Comparison of ENCODE assay signal across 18 cellular contexts in genomic region chr2:37317746-37318145, GRCh38. TPM values are rescaled to one million over a fixed set of nuclear protein-coding genes. Genes with fewer than 3 reads are reported as not detected.
DNase-seq lines count a peak whose midpoint lies in the region; ATAC-seq, FAIRE-seq and TF ChIP-seq lines count a peak whose summit lies in the region.
"Had no signal": no experiment of that assay in that cellular context is flagged by ENCODE, and none has a peak within 500 bp of the region (broad histone marks: within the 10 kb centered on the region; RNA-seq: fewer than 3 reads in every experiment).

No MANE protein-coding gene starts in this region.

- H3K4me2 ChIP-seq in Loucy (ENCODE audit: low read depth, low read length, poor library complexity, severe bottlenecking): peak overlapping the region; percentile 97
- H3K4me2 ChIP-seq in GM12878 (ENCODE audit: control insufficient read depth, insufficient read depth): peak overlapping the region; percentile 88

- no peak for FAIRE-seq in GM12878 (lab: Jason Lieb, UNC)
- FAIRE-seq: A204.1, endometrium had no signal

- peak overlapping the region; percentile 96 for H3K4me3 ChIP-seq in Loucy (ENCODE audit: low read length, poor library complexity, severe bottlenecking)
- peak overlapping the region; percentile 26; the same call in 1 of the 2 replicates for H3K4me3 ChIP-seq in GM12878
- H3K4me3 ChIP-seq in spleen: no peak overlapping the region
- H3K4me3 ChIP-seq: upper lobe of left lung had no signal

- no peak for TF ChIP-seq RAD21 in GM12878 (IDR thresholded peaks at IDR 0.05; ENCODE audit: insufficient read depth, low read depth, low read length)

- RAD21 ChIA-PET in GM12878 (lab: Charles Lee; ENCODE audit: unreplicated experiment): no interaction called here

- in situ Hi-C loops in GM12878 (cut with MboI): no loop called here

- TF ChIP-seq POLR2A in GM12878 (IDR thresholded peaks at IDR 0.05; ENCODE audit: low read depth, low read length) (no peak), spleen (IDR thresholded peaks at IDR 0.05) (no peak)

- H3K4me1 ChIP-seq in Loucy (ENCODE audit: insufficient read depth, low read length, poor library complexity, severe bottlenecking) (peaks cover 80% of the 10 kb centered on the region), GM12878 (ENCODE audit: control insufficient read depth, insufficient read depth, low read length) (peaks cover 5% of the 10 kb centered on the region; the same call in 1 of the 2 replicates), spleen (peaks cover 48 to 100% (median 83%) of the 10 kb centered on the region in 6 donors)

- peak; percentile 56 for DNase-seq in activated CD8-positive, alpha-beta T cell treated with anti-CD3 and anti-CD28 coated beads for 36 hours
- DNase-seq in activated CD8-positive, alpha-beta T cell treated with anti-CD3 and anti-CD28 coated beads, Interleukin-2, amount 10 ng/mL, durations not matched to agents 7 days and 5 days: no peak
- no peak for DNase-seq in GM12878 (ENCODE audit: low read depth, low spot score)
- no peak for DNase-seq in spleen
- no peak for DNase-seq in GM19240 (ENCODE audit: insufficient read length, low spot score)
- no peak for DNase-seq in T-cell
- DNase-seq: CD4-positive, alpha-beta T cell; DMS79; NCI-H1048; NCI-H2081 treated with DMSO at 0.1 percent for 48 hours; NCI-H526 treated with DMSO at 0.1 percent for 48 hours; upper lobe of left lung had no signal

- CTCF ChIA-PET in activated CD8-positive, alpha-beta T cell treated with anti-CD3 and anti-CD28 coated beads for 36 hours (lab: Charles Lee): interaction anchor here (0.8 to 4.1 kb wide), 3 partner anchors 12 to 78 kb away, joined by 4 to 15 read pairs (median 6); no protein-coding TSS in a partner anchor
- CTCF ChIA-PET in activated CD8-positive, alpha-beta T cell treated with anti-CD3 and anti-CD28 coated beads, Interleukin-2, amount 10 ng/mL, durations not matched to agents 7 days and 5 days (lab: Charles Lee): interaction anchor here (1.1 to 1.4 kb wide), 2 partner anchors 11 to 49 kb away, joined by 3 read pairs; no protein-coding TSS in a partner anchor
- CTCF ChIA-PET in GM12878 (lab: Yijun Ruan, JAX) (interaction anchor here (0.7 to 0.9 kb wide), 3 partner anchors 8 to 24 kb away, joined by 3 read pairs; no protein-coding TSS in a partner anchor), T-cell (lab: Charles Lee) (interaction anchor here in 1 of 2 donors (0.6 to 0.7 kb wide), 2 partner anchors 516 to 1264 kb away, joined by 4 read pairs; no protein-coding TSS in a partner anchor)

- H3K27ac ChIP-seq in GM12878 (ENCODE audit: control insufficient read depth, insufficient read depth) (peak overlapping the region; percentile 20; the same call in 1 of the 2 replicates), spleen (peak overlapping the region in 5 of 8 donors; percentile 56 to 72 (median 64))

- intact Hi-C loops in activated CD8-positive, alpha-beta T cell treated with anti-CD3 and anti-CD28 coated beads for 36 hours (cut with micrococcal nuclease): no loop called here
- intact Hi-C loops in GM12878 (cut with micrococcal nuclease; ENCODE audit: unreplicated experiment) (loop anchor here (5.0 kb wide), 1 partner anchor 75 kb away; no protein-coding TSS in a partner anchor), spleen (cut with DNase I; ENCODE audit: low total_unique reads) (no loop called here)

- H3K4me1 Mint-ChIP-seq in activated CD8-positive, alpha-beta T cell treated with anti-CD3 and anti-CD28 coated beads for 36 hours (ENCODE audit: low read depth): peaks cover 64% of the 10 kb centered on the region
- H3K4me1 Mint-ChIP-seq in activated CD8-positive, alpha-beta T cell treated with anti-CD3 and anti-CD28 coated beads, Interleukin-2, amount 10 ng/mL, durations not matched to agents 7 days and 5 days (ENCODE audit: low read depth): peaks cover 30% of the 10 kb centered on the region
- peaks cover 78 to 86% (median 85%) of the 10 kb centered on the region in 3 donors for H3K4me1 Mint-ChIP-seq in T-cell

- no peaks in the 10 kb centered on the region for H3K27me3 ChIP-seq in Loucy (ENCODE audit: insufficient read depth, low read length, poor library complexity, severe bottlenecking)
- H3K27me3 ChIP-seq in GM12878 (replicated peaks in 1 of 2; ENCODE audit: control insufficient read depth in 2 of 2, insufficient read depth in 2 of 2, low read length in 1 of 2): no peaks in the 10 kb centered on the region
- H3K27me3 ChIP-seq in spleen (replicated peaks in 1 of 7): no peaks in the 10 kb centered on the region
- H3K27me3 ChIP-seq: upper lobe of left lung had no signal

- peak; percentile 72 for ATAC-seq in activated CD8-positive, alpha-beta T cell treated with anti-CD3 and anti-CD28 coated beads for 36 hours
- ATAC-seq in activated CD8-positive, alpha-beta T cell treated with anti-CD3 and anti-CD28 coated beads, Interleukin-2, amount 10 ng/mL, durations not matched to agents 7 days and 5 days: no peak
- ATAC-seq in GM12878: no peak; the same call in 2 of the 3 replicates
- ATAC-seq in GM18909 (IDR thresholded peaks at IDR 0.05; ENCODE audit: poor library complexity, unreplicated experiment): no peak
- no peak for ATAC-seq in T-cell (replicated peaks in 1 of 4)
- ATAC-seq: Panc1 had no signal

- no peaks in the 10 kb centered on the region; the same call in 1 of the 2 replicates for H3F3A ChIP-seq in Loucy (ENCODE audit: low read depth)

- H3K27me3 Mint-ChIP-seq in activated CD8-positive, alpha-beta T cell treated with anti-CD3 and anti-CD28 coated beads for 36 hours: no peaks in the 10 kb centered on the region
- H3K27me3 Mint-ChIP-seq in activated CD8-positive, alpha-beta T cell treated with anti-CD3 and anti-CD28 coated beads, Interleukin-2, amount 10 ng/mL, durations not matched to agents 7 days and 5 days (ENCODE audit: low read depth): no peaks in the 10 kb centered on the region
- H3K27me3 Mint-ChIP-seq in T-cell: no peaks in the 10 kb centered on the region
- H3K27me3 Mint-ChIP-seq: CD4-positive, alpha-beta T cell; central memory CD8-positive, alpha-beta T cell had no signal

- no peak overlapping the region for H3K27ac Mint-ChIP-seq in activated CD8-positive, alpha-beta T cell treated with anti-CD3 and anti-CD28 coated beads for 36 hours
- no peak overlapping the region for H3K27ac Mint-ChIP-seq in activated CD8-positive, alpha-beta T cell treated with anti-CD3 and anti-CD28 coated beads, Interleukin-2, amount 10 ng/mL, durations not matched to agents 7 days and 5 days
- H3K27ac Mint-ChIP-seq in T-cell: peak overlapping the region in 1 of 2 donors; percentile 8
- H3K27ac Mint-ChIP-seq: CD4-positive, alpha-beta T cell had no signal

- H2AFZ ChIP-seq in Loucy (ENCODE audit: low read length) (no peak overlapping the region), GM12878 (ENCODE audit: control insufficient read depth, low read depth, low read length) (no peak overlapping the region)

- peaks cover 100% of the 10 kb centered on the region for H3K79me2 ChIP-seq in Loucy (ENCODE audit: insufficient read depth, low read length)
- peaks cover 3% of the 10 kb centered on the region for H3K79me2 ChIP-seq in GM12878 (ENCODE audit: control insufficient read depth, insufficient read depth, low read length)

- H3K9me3 ChIP-seq in Loucy (ENCODE audit: insufficient read depth, low read depth, low read length): no peaks in the 10 kb centered on the region
- no peaks in the 10 kb centered on the region for H3K9me3 ChIP-seq in GM12878 (replicated peaks; ENCODE audit: control insufficient read depth, insufficient read depth, low read length)
- H3K9me3 ChIP-seq in spleen: no peaks in the 10 kb centered on the region
- H3K9me3 ChIP-seq: upper lobe of left lung had no signal

- 0% methylated on average over 1 of the region's 1 CpG for WGBS in GM12878 (ENCODE audit: insufficient coverage, insufficient replicate concordance, low lambda C conversion rate, missing lambda C conversion rate)
- WGBS in spleen, 5 donors: 79 to 97% (median 85%) methylated on average over 1 of the region's 1 CpG

- H4K20me1 ChIP-seq in Loucy (ENCODE audit: insufficient read depth, low read length, poor library complexity, severe bottlenecking) (peaks cover 89% of the 10 kb centered on the region), GM12878 (ENCODE audit: control insufficient read depth, insufficient read depth) (no peaks in the 10 kb centered on the region)

- POLR2A ChIA-PET in activated CD8-positive, alpha-beta T cell treated with anti-CD3 and anti-CD28 coated beads for 36 hours (lab: Charles Lee): interaction anchor here (0.7 kb wide), 1 partner anchor 307 kb away, joined by 3 read pairs; no protein-coding TSS in a partner anchor
- POLR2A ChIA-PET in activated CD8-positive, alpha-beta T cell treated with anti-CD3 and anti-CD28 coated beads, Interleukin-2, amount 10 ng/mL, durations not matched to agents 7 days and 5 days (lab: Charles Lee): interaction anchor here (0.6 kb wide), 1 partner anchor 388 kb away, joined by 3 read pairs; no protein-coding TSS in a partner anchor
- POLR2A ChIA-PET in GM12878 (lab: Charles Lee) (interaction anchor here (0.6 kb wide), 1 partner anchor 119 kb away, joined by 3 read pairs; no protein-coding TSS in a partner anchor), T-cell (lab: Charles Lee) (no interaction called here)

- H3K36me3 Mint-ChIP-seq in activated CD8-positive, alpha-beta T cell treated with anti-CD3 and anti-CD28 coated beads for 36 hours (ENCODE audit: low read depth): peaks cover 27% of the 10 kb centered on the region
- H3K36me3 Mint-ChIP-seq in activated CD8-positive, alpha-beta T cell treated with anti-CD3 and anti-CD28 coated beads, Interleukin-2, amount 10 ng/mL, durations not matched to agents 7 days and 5 days (ENCODE audit: low read depth): peaks cover 21% of the 10 kb centered on the region
- H3K36me3 Mint-ChIP-seq in T-cell: peaks cover 19% of the 10 kb centered on the region

- TF ChIP-seq EP300 in GM12878 (IDR thresholded peaks at IDR 0.05; ENCODE audit: borderline replicate concordance in 1 of 2, control insufficient read depth in 1 of 2, low read depth in 2 of 2, low read length in 2 of 2): no peak

- H3K36me3 ChIP-seq in Loucy (ENCODE audit: insufficient read depth, low read length): no peaks in the 10 kb centered on the region
- peaks cover 0 to 4% of the 10 kb centered on the region in 2 experiments; a peak in 1 of 4 replicates for H3K36me3 ChIP-seq in GM12878 (ENCODE audit: control insufficient read depth in 2 of 2, insufficient read depth in 2 of 2, low read length in 1 of 2)
- H3K36me3 ChIP-seq in spleen: peaks cover 0 to 15% (median 0%) of the 10 kb centered on the region in 6 donors
- H3K36me3 ChIP-seq: upper lobe of left lung had no signal

- BruUV-seq in GM12878 (replicated peaks; lab: Mats Ljungman, UMichigan): no TSS peak

- SMC1A ChIA-PET in GM12878 (lab: Charles Lee; ENCODE audit: uncharacterized antibody, unreplicated experiment): interaction anchor here (1.3 kb wide), 1 partner anchor 78 kb away, joined by 3 read pairs; no protein-coding TSS in a partner anchor

- H3K9me3 Mint-ChIP-seq in activated CD8-positive, alpha-beta T cell treated with anti-CD3 and anti-CD28 coated beads for 36 hours: no peaks in the 10 kb centered on the region
- no peaks in the 10 kb centered on the region for H3K9me3 Mint-ChIP-seq in activated CD8-positive, alpha-beta T cell treated with anti-CD3 and anti-CD28 coated beads, Interleukin-2, amount 10 ng/mL, durations not matched to agents 7 days and 5 days (ENCODE audit: insufficient read depth)
- no peaks in the 10 kb centered on the region for H3K9me3 Mint-ChIP-seq in T-cell
- H3K9me3 Mint-ChIP-seq: CD4-positive, alpha-beta T cell; central memory CD8-positive, alpha-beta T cell had no signal

- H3K9ac ChIP-seq in Loucy (ENCODE audit: low read depth, low read length, poor library complexity, severe bottlenecking): no peak overlapping the region
- H3K9ac ChIP-seq in GM12878 (ENCODE audit: control insufficient read depth, insufficient read depth, low read length): no peak overlapping the region

- TF ChIP-seq CTCF in activated CD8-positive, alpha-beta T cell treated with anti-CD3 and anti-CD28 coated beads for 36 hours (IDR thresholded peaks at IDR 0.05): no peak
- no peak for TF ChIP-seq CTCF in Loucy (conservative IDR thresholded peaks at IDR 0.05; ENCODE audit: low read length)
- no peak for TF ChIP-seq CTCF in GM12878 (IDR thresholded peaks at IDR 0.05 in 2 of 3, conservative IDR thresholded peaks at IDR 0.05 in 1 of 3; ENCODE audit: control insufficient read depth in 2 of 3, extremely low read depth in 1 of 3, insufficient read depth in 1 of 3, low read depth in 3 of 3, low read length in 3 of 3)
- no peak for TF ChIP-seq CTCF in spleen (IDR thresholded peaks at IDR 0.05 in 8 of 11, conservative IDR thresholded peaks at IDR 0.05 in 3 of 11)

- no peaks in the 10 kb centered on the region for H3K9me2 ChIP-seq in Loucy (replicated peaks; ENCODE audit: low read depth, low read length)

- no peak overlapping the region for H3K4me3 Mint-ChIP-seq in activated CD8-positive, alpha-beta T cell treated with anti-CD3 and anti-CD28 coated beads for 36 hours
- no peak overlapping the region for H3K4me3 Mint-ChIP-seq in activated CD8-positive, alpha-beta T cell treated with anti-CD3 and anti-CD28 coated beads, Interleukin-2, amount 10 ng/mL, durations not matched to agents 7 days and 5 days
- peak overlapping the region in 1 of 3 donors; percentile 20 for H3K4me3 Mint-ChIP-seq in T-cell
- H3K4me3 Mint-ChIP-seq: CD4-positive, alpha-beta T cell; central memory CD8-positive, alpha-beta T cell had no signal

RNA-seq across cellular contexts. Expression of gene PRKD3, which starts 6.9 kb away (rescaled TPM):
- total RNA-seq in activated CD8-positive, alpha-beta T cell treated with anti-CD3 and anti-CD28 coated beads for 36 hours: 10 to 100 TPM; 23.8 to 25.6 TPM
- total RNA-seq in activated CD8-positive, alpha-beta T cell treated with anti-CD3 and anti-CD28 coated beads, Interleukin-2, amount 10 ng/mL, durations not matched to agents 7 days and 5 days: 10 to 100 TPM; 18.7 to 21.5 TPM
- total RNA-seq in GM12878 (2013; cell fraction: nucleolus; rRNA removed): 38.5 and 48.5 TPM in 2 replicates
- total RNA-seq in GM12878 (2014; rRNA removed): 9.0 and 11.4 TPM in 2 replicates
- total RNA-seq in GM12878 (2014; rRNA removed; fragmentation: Illumina TruSeq; extraction: Trizol): 12.0 and 13.7 TPM in 2 replicates
- 10.4 and 14.9 TPM in 2 replicates for total RNA-seq in GM12878 (2021)
- polyA plus RNA-seq in GM12878 (2011; ENCODE audit: low read depth): 6.8 TPM
- 8.2 and 10.8 TPM in 2 replicates for polyA plus RNA-seq in GM12878 (2011; rRNA removed)
- polyA plus RNA-seq in GM12878 (2011; cell fraction: cytosol; rRNA removed): 4.5 and 5.0 TPM in 2 replicates
- 5.8 and 7.1 TPM in 2 replicates for polyA plus RNA-seq in GM12878 (2011; cell fraction: nucleus; rRNA removed)
- 9.5 and 10.6 TPM in 2 replicates for polyA plus RNA-seq in GM12878 (2012)
- 11.1 and 14.2 TPM in 2 replicates for polyA plus RNA-seq in GM12878 (2014; fragmentation: Illumina TruSeq; extraction: Trizol)
- 1 to 10 TPM; 3.3 to 3.7 TPM for polyA plus RNA-seq in GM12878 (2014; fragmentation: Nextera tagmentation; extraction: Ambion mirVana)
- 6.1 and 7.5 TPM in 2 replicates for polyA plus RNA-seq in GM12878 (2014; rRNA removed)
- polyA plus RNA-seq in GM12878 (2016; fragmentation: Nextera tagmentation; extraction: Ambion mirVana): 1 to 10 TPM; 6.5 to 7.4 TPM
- 11.2 and 11.4 TPM in 2 replicates for polyA minus RNA-seq in GM12878 (2011; rRNA and poly(A)+ RNA removed)
- polyA minus RNA-seq in GM12878 (2011; cell fraction: cytosol; rRNA and poly(A)+ RNA removed): 5.3 and 7.6 TPM in 2 replicates
- 5.7 and 9.8 TPM in 2 replicates for polyA minus RNA-seq in GM12878 (2011; cell fraction: nucleus; rRNA and poly(A)+ RNA removed)
- 10 to 100 TPM; 50.9 to 78.4 (median 76.2) TPM for total RNA-seq in spleen
- 10 to 100 TPM; 12.2 to 21.0 (median 13.3) TPM for polyA plus RNA-seq in spleen
- 10 to 100 TPM; 30.6 to 45.5 (median 36.9) TPM for total RNA-seq in T-cell

RNA-seq across cellular contexts. Expression of gene QPCT, which starts 26.7 kb away (rescaled TPM):
- total RNA-seq in activated CD8-positive, alpha-beta T cell treated with anti-CD3 and anti-CD28 coated beads for 36 hours: under 1 TPM; 0.29 to 0.56 TPM
- not detected for total RNA-seq in activated CD8-positive, alpha-beta T cell treated with anti-CD3 and anti-CD28 coated beads, Interleukin-2, amount 10 ng/mL, durations not matched to agents 7 days and 5 days
- not detected in 2 replicates for total RNA-seq in GM12878 (2013; cell fraction: nucleolus; rRNA removed)
- total RNA-seq in GM12878 (2014; rRNA removed) (0.17 and 0.27 TPM in 2 replicates), GM12878 (2014; rRNA removed; fragmentation: Illumina TruSeq; extraction: Trizol) (0.18 TPM in 1 of 2 replicates, not detected in the other), GM12878 (2021) (0.15 and 0.16 TPM in 2 replicates), spleen (10 to 100 TPM; 11.5 to 46.0 (median 24.4) TPM), T-cell (1 to 10 TPM in 3 of 5 donors, not detected in 2; 1.1 to 3.1 (median 1.5) TPM)
- 0.20 TPM for polyA plus RNA-seq in GM12878 (2011; ENCODE audit: low read depth)
- polyA plus RNA-seq in GM12878 (2011; rRNA removed) (0.14 and 0.52 TPM in 2 replicates), GM12878 (2014; fragmentation: Illumina TruSeq; extraction: Trizol) (0.19 TPM in 1 of 2 replicates, not detected in the other), GM12878 (2014; fragmentation: Nextera tagmentation; extraction: Ambion mirVana) (under 1 TPM; 0.14 to 0.24 TPM), GM12878 (2014; rRNA removed) (not detected in 2 replicates), GM12878 (2016; fragmentation: Nextera tagmentation; extraction: Ambion mirVana) (under 1 TPM; 0.24 to 0.86 TPM), spleen (1 to 10 TPM; 4.2 to 9.4 (median 4.4) TPM)
- polyA plus RNA-seq in GM12878 (2011; cell fraction: cytosol; rRNA removed): 0.19 and 0.23 TPM in 2 replicates
- 0.23 and 0.28 TPM in 2 replicates for polyA plus RNA-seq in GM12878 (2011; cell fraction: nucleus; rRNA removed)
- 0.23 and 0.45 TPM in 2 replicates for polyA plus RNA-seq in GM12878 (2012)
- polyA minus RNA-seq in GM12878 (2011; rRNA and poly(A)+ RNA removed): not detected in 2 replicates
- polyA minus RNA-seq in GM12878 (2011; cell fraction: cytosol; rRNA and poly(A)+ RNA removed): not detected in 2 replicates
- 0.57 TPM in 1 of 2 replicates, not detected in the other for polyA minus RNA-seq in GM12878 (2011; cell fraction: nucleus; rRNA and poly(A)+ RNA removed)

Comparison
In these comparisons a context has a peak if more than half of its experiments do, and no peak if none do; other contexts are left out.
1. H3K4me3 ChIP-seq: peak in Loucy (single experiment) and GM12878 (single experiment); none in spleen (0 of 8).
2. POLR2A ChIA-PET loops: an anchor here in activated CD8-positive, alpha-beta T cell treated with anti-CD3 and anti-CD28 coated beads for 36 hours (0.7 kb wide), activated CD8-positive, alpha-beta T cell treated with anti-CD3 and anti-CD28 coated beads, Interleukin-2, amount 10 ng/mL, durations not matched to agents 7 days and 5 days (0.6 kb wide) and GM12878 (0.6 kb wide); none called in T-cell.